ENCODE assay signal across 10 cellular contexts in genomic region chr17:81968396-81968745, GRCh38. TPM values are rescaled to one million over a fixed set of nuclear protein-coding genes. Genes with fewer than 3 reads are reported as not detected.
DNase-seq lines count a peak whose midpoint lies in the region; ATAC-seq and TF ChIP-seq lines count a peak whose summit lies in the region.
"Had no signal": no experiment of that assay in that cellular context is flagged by ENCODE, and none has a peak within 500 bp of the region (broad histone marks: within the 10 kb centered on the region; RNA-seq: fewer than 3 reads in every experiment).

No MANE protein-coding gene starts in this region.

- H3K36me3 Mint-ChIP-seq in activated T-cell treated with anti-CD3 and anti-CD28 coated beads, Interleukin-2, amount 50 U/mL, for 24 hours (ENCODE audit: low read depth): no peaks in the 10 kb centered on the region
- no peaks in the 10 kb centered on the region for H3K36me3 Mint-ChIP-seq in glutamatergic neuron (ENCODE audit: unreplicated experiment)

- no peak for TF ChIP-seq CTCF in glutamatergic neuron (IDR thresholded peaks at IDR 0.05; ENCODE audit: partially characterized antibody, unreplicated experiment)

- H3K4me1 Mint-ChIP-seq in activated T-cell treated with anti-CD3 and anti-CD28 coated beads, Interleukin-2, amount 50 U/mL, for 24 hours (ENCODE audit: low read depth): peaks cover 13% of the 10 kb centered on the region
- H3K4me1 Mint-ChIP-seq in glutamatergic neuron (ENCODE audit: low read depth, unreplicated experiment): peaks cover 11% of the 10 kb centered on the region
- peaks cover 38% of the 10 kb centered on the region for H3K4me1 Mint-ChIP-seq in stimulated activated naive CD8-positive, alpha-beta T cell treated with anti-CD3 and anti-CD28 coated beads, Interleukin-15, amount 100 ng/mL, for 72 hours

- no peaks in the 10 kb centered on the region for H3K9me3 Mint-ChIP-seq in activated T-cell treated with anti-CD3 and anti-CD28 coated beads, Interleukin-2, amount 50 U/mL, for 24 hours
- H3K9me3 Mint-ChIP-seq in glutamatergic neuron (ENCODE audit: unreplicated experiment): peaks cover 24% of the 10 kb centered on the region
- no peaks in the 10 kb centered on the region for H3K9me3 Mint-ChIP-seq in stimulated activated naive CD8-positive, alpha-beta T cell treated with anti-CD3 and anti-CD28 coated beads, Interleukin-15, amount 100 ng/mL, for 72 hours

- H3K27ac ChIP-seq in SJCRH30: peak overlapping the region; percentile 88

- peaks cover 12% of the 10 kb centered on the region for H3K27me3 Mint-ChIP-seq in activated T-cell treated with anti-CD3 and anti-CD28 coated beads, Interleukin-2, amount 50 U/mL, for 24 hours
- peaks cover 14% of the 10 kb centered on the region for H3K27me3 Mint-ChIP-seq in glutamatergic neuron (ENCODE audit: unreplicated experiment)
- peaks cover 13% of the 10 kb centered on the region for H3K27me3 Mint-ChIP-seq in stimulated activated naive CD8-positive, alpha-beta T cell treated with anti-CD3 and anti-CD28 coated beads, Interleukin-15, amount 100 ng/mL, for 72 hours

- H3K27me3 ChIP-seq in SJCRH30: no peaks in the 10 kb centered on the region

- no peaks in the 10 kb centered on the region for H3K36me3 ChIP-seq in SJCRH30

- H3K4me3 ChIP-seq in SJCRH30: peak overlapping the region; percentile 50

- ATAC-seq in stimulated activated naive CD8-positive, alpha-beta T cell treated with anti-CD3 and anti-CD28 coated beads, Interleukin-15, amount 100 ng/mL, for 72 hours: no peak
- no peak for ATAC-seq in GM21381 (IDR thresholded peaks at IDR 0.05; ENCODE audit: unreplicated experiment)

- peak overlapping the region; percentile 65 for H3K4me3 Mint-ChIP-seq in activated T-cell treated with anti-CD3 and anti-CD28 coated beads, Interleukin-2, amount 50 U/mL, for 24 hours
- H3K4me3 Mint-ChIP-seq in glutamatergic neuron (ENCODE audit: unreplicated experiment): no peak overlapping the region
- H3K4me3 Mint-ChIP-seq in stimulated activated naive CD8-positive, alpha-beta T cell treated with anti-CD3 and anti-CD28 coated beads, Interleukin-15, amount 100 ng/mL, for 72 hours: peak overlapping the region; percentile 67 to 77
- H3K4me3 Mint-ChIP-seq: H9 had no signal

- H3K27ac Mint-ChIP-seq in activated T-cell treated with anti-CD3 and anti-CD28 coated beads, Interleukin-2, amount 50 U/mL, for 24 hours: peak overlapping the region; percentile 86
- H3K27ac Mint-ChIP-seq in glutamatergic neuron (ENCODE audit: unreplicated experiment): peak overlapping the region; percentile 94
- H3K27ac Mint-ChIP-seq in stimulated activated naive CD8-positive, alpha-beta T cell treated with anti-CD3 and anti-CD28 coated beads, Interleukin-15, amount 100 ng/mL, for 72 hours: peak overlapping the region; percentile 82 to 86
- H3K27ac Mint-ChIP-seq: H9 had no signal

- H3K4me1 ChIP-seq in SJCRH30: peaks cover 22% of the 10 kb centered on the region

- no peaks in the 10 kb centered on the region; the same call in 1 of the 2 replicates for H3K9me3 ChIP-seq in SJCRH30 (replicated peaks)

- DNase-seq in activated T-cell treated with anti-CD3 and anti-CD28 coated beads, Interleukin-2, amount 50 U/mL, for 24 hours: no peak
- no peak for DNase-seq in activated T-cell treated with anti-CD3 and anti-CD28 coated beads, Interleukin-2, amount 50 U/mL, for 1 hour
- DNase-seq in SJCRH30 (no peak), glutamatergic neuron (no peak), UCSD-AML1 (lab: John Stamatoyannopoulos, UW; ENCODE audit: unreplicated experiment) (no peak), H4 (ENCODE audit: low spot score) (no peak)
- DNase-seq in stimulated activated naive CD8-positive, alpha-beta T cell treated with anti-CD3 and anti-CD28 coated beads, Interleukin-15, amount 100 ng/mL, for 72 hours: no peak

RNA-seq across cellular contexts. Expression of gene NOTUM, which starts 7.4 kb away (rescaled TPM):
- 1.8 and 3.3 TPM in 2 replicates for total RNA-seq in SJCRH30 (2014; rRNA removed; shearing (Covaris generic))
- total RNA-seq in glutamatergic neuron (ENCODE audit: unreplicated experiment): 39.8 TPM
- 0.06 and 0.45 TPM in 2 replicates for total RNA-seq in H4 (2014; rRNA removed; shearing (Covaris generic))

RNA-seq across cellular contexts. Expression of gene ASPSCR1, which starts 9.1 kb away (rescaled TPM):
- total RNA-seq in SJCRH30 (2014; rRNA removed; shearing (Covaris generic)): 40.6 and 42.6 TPM in 2 replicates
- total RNA-seq in glutamatergic neuron (ENCODE audit: unreplicated experiment): 51.7 TPM
- 24.9 and 32.5 TPM in 2 replicates for total RNA-seq in H4 (2014; rRNA removed; shearing (Covaris generic))

RNA-seq across cellular contexts. Expression of gene MYADML2, which starts 21.3 kb away (rescaled TPM):
- 0.81 and 0.85 TPM in 2 replicates for total RNA-seq in SJCRH30 (2014; rRNA removed; shearing (Covaris generic))
- 0.69 TPM for total RNA-seq in glutamatergic neuron (ENCODE audit: unreplicated experiment)
- not detected in 2 replicates for total RNA-seq in H4 (2014; rRNA removed; shearing (Covaris generic))
- total RNA-seq: mucosa of gallbladder had no signal

RNA-seq across cellular contexts. Expression of gene PYCR1, which starts 31.3 kb away (rescaled TPM):
- 152 and 159 TPM in 2 replicates for total RNA-seq in SJCRH30 (2014; rRNA removed; shearing (Covaris generic))
- total RNA-seq in glutamatergic neuron (ENCODE audit: unreplicated experiment): 68.1 TPM
- total RNA-seq in H4 (2014; rRNA removed; shearing (Covaris generic)): 92.4 and 128 TPM in 2 replicates

RNA-seq across cellular contexts. Expression of gene MAFG, which starts 40.8 kb away (rescaled TPM):
- total RNA-seq in SJCRH30 (2014; rRNA removed; shearing (Covaris generic)): 27.3 and 29.0 TPM in 2 replicates
- 30.6 TPM for total RNA-seq in glutamatergic neuron (ENCODE audit: unreplicated experiment)
- total RNA-seq in H4 (2014; rRNA removed; shearing (Covaris generic)): 8.7 and 9.3 TPM in 2 replicates
